8 cellular contexts compared by ENCODE assay signal in the genomic region with DNA sequence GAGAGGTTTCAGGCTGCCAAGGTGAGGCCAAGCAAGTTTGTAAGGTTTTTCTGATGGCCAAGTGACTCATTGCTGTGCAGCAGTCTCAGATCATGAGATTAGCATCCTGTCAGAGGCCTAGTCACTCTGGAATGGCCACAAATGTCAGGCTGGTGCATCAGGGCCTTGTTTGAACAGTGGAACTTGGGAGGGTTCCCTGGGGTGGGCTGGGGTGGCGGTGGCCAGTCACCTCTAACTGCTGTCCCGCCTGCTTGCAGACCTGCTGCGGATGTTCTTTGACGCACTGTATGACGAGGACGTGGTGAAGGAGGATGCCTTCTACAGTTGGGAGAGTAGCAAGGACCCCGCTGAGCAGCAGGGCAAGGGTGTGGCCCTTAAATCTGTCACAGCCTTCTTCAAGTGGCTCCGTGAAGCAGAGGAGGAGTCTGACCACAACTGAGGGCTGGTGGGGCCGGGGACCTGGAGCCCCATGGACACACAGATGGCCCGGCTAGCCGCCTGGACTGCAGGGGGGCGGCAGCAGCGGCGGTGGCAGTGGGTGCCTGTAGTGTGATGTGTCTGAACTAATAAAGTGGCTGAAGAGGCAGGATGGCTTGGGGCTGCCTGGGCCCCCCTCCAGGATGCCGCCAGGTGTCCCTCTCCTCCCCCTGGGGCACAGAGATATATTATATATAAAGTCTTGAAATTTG. TPM values are rescaled to one million over a fixed set of nuclear protein-coding genes. Genes with fewer than 3 reads are reported as not detected.
DNase-seq lines count a peak whose midpoint lies in the region; ATAC-seq lines count a peak whose summit lies in the region.

No MANE protein-coding gene starts in this region.

- peak; percentile 46 to 87 for ATAC-seq in activated naive CD4-positive, alpha-beta T cell treated with anti-CD3 and anti-CD28 coated beads, Interleukin-2, amount 50 U/mL, for 72 hours
- ATAC-seq in GM21381 (IDR thresholded peaks at IDR 0.05; ENCODE audit: unreplicated experiment) = no peak
- ATAC-seq in HG03095 (IDR thresholded peaks at IDR 0.05; ENCODE audit: unreplicated experiment) = no peak

- H3K27me3 Mint-ChIP-seq in stimulated activated naive CD8-positive, alpha-beta T cell treated with anti-CD3 and anti-CD28 coated beads, Interleukin-15, Interleukin-2, amounts not matched to agents 100 ng/mL and 50 ng/mL, for 24 hours = no peaks in the 10 kb centered on the region

- no peaks in the 10 kb centered on the region for H3K9me3 Mint-ChIP-seq in activated naive CD4-positive, alpha-beta T cell treated with anti-CD3 and anti-CD28 coated beads, Interleukin-2, amount 50 U/mL, for 72 hours
- H3K9me3 Mint-ChIP-seq in stimulated activated naive CD8-positive, alpha-beta T cell treated with anti-CD3 and anti-CD28 coated beads, Interleukin-15, Interleukin-2, amounts not matched to agents 100 ng/mL and 50 ng/mL, for 24 hours = no peaks in the 10 kb centered on the region

- peak overlapping the region; percentile 60 for H3K4me3 Mint-ChIP-seq in stimulated activated naive CD8-positive, alpha-beta T cell treated with anti-CD3 and anti-CD28 coated beads, Interleukin-15, Interleukin-2, amounts not matched to agents 100 ng/mL and 50 ng/mL, for 24 hours

- peaks cover 74% of the 10 kb centered on the region for H3K4me1 Mint-ChIP-seq in stimulated activated naive CD8-positive, alpha-beta T cell treated with anti-CD3 and anti-CD28 coated beads, Interleukin-15, Interleukin-2, amounts not matched to agents 100 ng/mL and 50 ng/mL, for 24 hours (ENCODE audit: low read depth)

- DNase-seq in AG08395 (ENCODE audit: low spot score) (peak; percentile 63), NCI-H69 (lab: John Stamatoyannopoulos, UW) (peak; percentile 41), islet precursor cell (peak; percentile 88), NCI-H2227 treated with DMSO at 0.1 percent for 48 hours (lab: John Stamatoyannopoulos, UW) (no peak)
- peak in 1 of 2 donors; percentile 42 for DNase-seq in activated naive CD4-positive, alpha-beta T cell treated with anti-CD3 and anti-CD28 coated beads, Interleukin-2, amount 50 U/mL, for 72 hours (ENCODE audit: low spot score in 2 of 2)

- H3K27ac Mint-ChIP-seq in activated naive CD4-positive, alpha-beta T cell treated with anti-CD3 and anti-CD28 coated beads, Interleukin-2, amount 50 U/mL, for 72 hours = peak overlapping the region; percentile 85 to 87
- H3K27ac Mint-ChIP-seq in stimulated activated naive CD8-positive, alpha-beta T cell treated with anti-CD3 and anti-CD28 coated beads, Interleukin-15, Interleukin-2, amounts not matched to agents 100 ng/mL and 50 ng/mL, for 24 hours = peak overlapping the region; percentile 96

- H3K36me3 Mint-ChIP-seq in activated naive CD4-positive, alpha-beta T cell treated with anti-CD3 and anti-CD28 coated beads, Interleukin-2, amount 50 U/mL, for 72 hours = peaks cover 3 to 8% of the 10 kb centered on the region in 2 donors
- peaks cover 55% of the 10 kb centered on the region for H3K36me3 Mint-ChIP-seq in stimulated activated naive CD8-positive, alpha-beta T cell treated with anti-CD3 and anti-CD28 coated beads, Interleukin-15, Interleukin-2, amounts not matched to agents 100 ng/mL and 50 ng/mL, for 24 hours (ENCODE audit: low read depth)

RNA-seq across cellular contexts. Expression of a gene that starts 2.8 kb away (rescaled TPM):
- total RNA-seq in activated naive CD4-positive, alpha-beta T cell treated with anti-CD3 and anti-CD28 coated beads, Interleukin-2, amount 50 U/mL, for 72 hours = 1 to 10 TPM; 4.1 to 6.8 TPM

RNA-seq across cellular contexts. Expression of a gene that starts 20.2 kb away (rescaled TPM):
- total RNA-seq in activated naive CD4-positive, alpha-beta T cell treated with anti-CD3 and anti-CD28 coated beads, Interleukin-2, amount 50 U/mL, for 72 hours = 100 to 1,000 TPM; 256 to 376 TPM

RNA-seq across cellular contexts. Expression of a gene that starts 26.8 kb away (rescaled TPM):
- total RNA-seq in activated naive CD4-positive, alpha-beta T cell treated with anti-CD3 and anti-CD28 coated beads, Interleukin-2, amount 50 U/mL, for 72 hours = 10 to 100 TPM in 1 of 2 donors, 1 to 10 TPM in 1; 6.5 to 13.9 TPM

RNA-seq across cellular contexts. Expression of a gene that starts 26.9 kb away (rescaled TPM):
- 100 to 1,000 TPM; 112 to 177 TPM for total RNA-seq in activated naive CD4-positive, alpha-beta T cell treated with anti-CD3 and anti-CD28 coated beads, Interleukin-2, amount 50 U/mL, for 72 hours

RNA-seq across cellular contexts. Expression of a gene that starts 35.6 kb away (rescaled TPM):
- total RNA-seq in activated naive CD4-positive, alpha-beta T cell treated with anti-CD3 and anti-CD28 coated beads, Interleukin-2, amount 50 U/mL, for 72 hours = 100 to 1,000 TPM; 241 to 252 TPM

Comparison
In these comparisons a context has a peak if more than half of its experiments do, and no peak if none do; other contexts are left out.
1. ATAC-seq: peak in activated naive CD4-positive, alpha-beta T cell treated with anti-CD3 and anti-CD28 coated beads, Interleukin-2, amount 50 U/mL, for 72 hours (2 of 2); none in GM21381 (single experiment) and HG03095 (single experiment).